Comparison of ENCODE assay signal across 8 cellular contexts in the genomic region with DNA sequence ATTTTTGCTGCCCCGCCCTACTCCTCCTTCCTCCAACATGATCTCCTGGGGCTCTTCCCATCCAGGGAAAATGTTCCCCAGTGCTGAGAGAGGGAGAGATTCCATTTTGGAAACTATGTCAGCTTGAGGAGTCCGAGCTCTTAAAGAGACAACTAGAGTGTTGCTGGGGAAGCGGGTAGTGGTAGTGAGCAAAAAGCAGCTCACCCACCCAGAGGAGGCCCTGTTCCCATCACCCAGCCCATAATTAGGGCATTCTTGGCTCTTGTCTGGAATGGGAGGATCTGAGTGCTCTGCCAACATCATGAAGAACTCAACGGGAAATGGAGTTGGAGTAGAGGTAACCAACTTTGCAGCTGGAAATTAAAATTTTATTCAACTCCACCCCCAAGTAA. TPM values are rescaled to one million over a fixed set of nuclear protein-coding genes. Genes with fewer than 3 reads are reported as not detected.
DNase-seq lines count a peak whose midpoint lies in the region; ATAC-seq and TF ChIP-seq lines count a peak whose summit lies in the region.

No MANE protein-coding gene starts in this region.

- no peaks in the 10 kb centered on the region for H3K9me3 ChIP-seq in Karpas-422 (ENCODE audit: low read length)
- no peaks in the 10 kb centered on the region for H3K9me3 ChIP-seq in ascending aorta
- H3K9me3 ChIP-seq in liver (ENCODE audit: control insufficient read depth in 4 of 4, low read length in 3 of 4) = no peaks in the 10 kb centered on the region
- no peaks in the 10 kb centered on the region for H3K9me3 ChIP-seq in subcutaneous abdominal adipose tissue (ENCODE audit: control insufficient read depth in 5 of 5, low read length in 5 of 5)

- H3K4me1 ChIP-seq in Karpas-422 (ENCODE audit: low read length) (peaks cover 42% of the 10 kb centered on the region), ascending aorta (peaks cover 40 to 57% of the 10 kb centered on the region in 2 donors), liver (ENCODE audit: control insufficient read depth in 4 of 4, insufficient read depth in 4 of 4, low read length in 3 of 4) (peaks cover 11 to 74% (median 52%) of the 10 kb centered on the region in 4 donors), subcutaneous abdominal adipose tissue (ENCODE audit: control insufficient read depth in 5 of 5, insufficient read depth in 5 of 5, low read length in 5 of 5) (peaks cover 39 to 73% (median 63%) of the 10 kb centered on the region in 5 donors)

- ATAC-seq in HG03095 (IDR thresholded peaks at IDR 0.05; ENCODE audit: unreplicated experiment) = no peak

- H3K9me2 ChIP-seq in Karpas-422 (replicated peaks; ENCODE audit: insufficient read depth, low read length) = no peaks in the 10 kb centered on the region

- no peak for DNase-seq in Karpas-422
- DNase-seq in ascending aorta (ENCODE audit: low spot score in 2 of 2) = peak in 1 of 2 donors; percentile 82
- DNase-seq in SIG-M5 (lab: John Stamatoyannopoulos, UW) = no peak
- DNase-seq in MV-4-11 (lab: John Stamatoyannopoulos, UW) = no peak
- no peak for DNase-seq in kidney tubule cell (ENCODE audit: low spot score)

- TF ChIP-seq CTCF in ascending aorta (IDR thresholded peaks at IDR 0.05) = no peak
- TF ChIP-seq CTCF in liver (IDR thresholded peaks at IDR 0.05; ENCODE audit: low read depth, low read length, missing input control) = no peak

- H2AFZ ChIP-seq in Karpas-422 (ENCODE audit: low read length) = peak overlapping the region; percentile 22; the same call in 1 of the 2 replicates

- TF ChIP-seq RAD21 in liver (IDR thresholded peaks at IDR 0.05) = no peak

- H3K79me2 ChIP-seq in Karpas-422 (ENCODE audit: low read length) = no peaks in the 10 kb centered on the region

- H3K36me3 ChIP-seq in Karpas-422 (ENCODE audit: insufficient read depth, low read length) = no peaks in the 10 kb centered on the region
- no peaks in the 10 kb centered on the region for H3K36me3 ChIP-seq in ascending aorta
- no peaks in the 10 kb centered on the region for H3K36me3 ChIP-seq in liver (ENCODE audit: control insufficient read depth in 4 of 4, insufficient read depth in 3 of 4, low read depth in 1 of 4, low read length in 3 of 4)
- no peaks in the 10 kb centered on the region for H3K36me3 ChIP-seq in subcutaneous abdominal adipose tissue (ENCODE audit: control insufficient read depth in 5 of 5, insufficient read depth in 5 of 5, low read length in 5 of 5)

- H3K9ac ChIP-seq in Karpas-422 (ENCODE audit: low read length) = peak overlapping the region; percentile 18; the same call in 1 of the 2 replicates
- peak overlapping the region; percentile 8 to 57 for H3K9ac ChIP-seq in liver (ENCODE audit: low read depth in 1 of 2, low read length in 2 of 2)
- peak overlapping the region; percentile 27 to 64 (median 56) for H3K9ac ChIP-seq in subcutaneous abdominal adipose tissue (ENCODE audit: low read length in 5 of 5)

- H3K27ac ChIP-seq in Karpas-422 (ENCODE audit: low read length) = no peak overlapping the region
- H3K27ac ChIP-seq in ascending aorta = peak overlapping the region; percentile 90 to 97
- peak overlapping the region; percentile 86 to 99 for H3K27ac ChIP-seq in liver (ENCODE audit: low read depth in 1 of 2, low read length in 2 of 2)
- peak overlapping the region; percentile 97 for H3K27ac ChIP-seq in subcutaneous abdominal adipose tissue (ENCODE audit: low read depth, low read length)

- H3K27me3 ChIP-seq in Karpas-422 (ENCODE audit: low read length) (no peaks in the 10 kb centered on the region), ascending aorta (no peaks in the 10 kb centered on the region), liver (ENCODE audit: control insufficient read depth in 4 of 4, insufficient read depth in 4 of 4, low read length in 3 of 4) (no peaks in the 10 kb centered on the region), subcutaneous abdominal adipose tissue (ENCODE audit: control insufficient read depth in 5 of 5, insufficient read depth in 4 of 5, low read length in 5 of 5) (no peaks in the 10 kb centered on the region)

- 61% methylated on average over 4 of the region's 4 CpGs for WGBS in liver

- peak overlapping the region; percentile 60 for H3K4me2 ChIP-seq in Karpas-422 (ENCODE audit: low read depth, low read length, poor library complexity, severe bottlenecking)

- intact Hi-C loops in ascending aorta (cut with DNase I) = loop anchor here (1.0 kb wide), 3 partner anchors 9 to 56 kb away; a partner anchor contains a TSS

- H4K20me1 ChIP-seq in Karpas-422 (ENCODE audit: insufficient read depth, low read depth, low read length) = no peaks in the 10 kb centered on the region

- no peak overlapping the region for H3K4me3 ChIP-seq in Karpas-422 (ENCODE audit: low read length)
- peak overlapping the region in 1 of 2 donors; percentile 14 for H3K4me3 ChIP-seq in ascending aorta
- no peak overlapping the region for H3K4me3 ChIP-seq in liver (ENCODE audit: low read depth in 1 of 3, low read length in 3 of 3)
- peak overlapping the region; percentile 15 to 75 (median 38) for H3K4me3 ChIP-seq in subcutaneous abdominal adipose tissue (ENCODE audit: low read depth in 1 of 5, low read length in 5 of 5)

TF ChIP-seq in liver, 16 proteins besides CTCF, POLR2A, EP300 and RAD21 (continues in another document):
- no peak for TF ChIP-seq SP1 (IDR thresholded peaks at IDR 0.05)
- TF ChIP-seq, protein P1, sequence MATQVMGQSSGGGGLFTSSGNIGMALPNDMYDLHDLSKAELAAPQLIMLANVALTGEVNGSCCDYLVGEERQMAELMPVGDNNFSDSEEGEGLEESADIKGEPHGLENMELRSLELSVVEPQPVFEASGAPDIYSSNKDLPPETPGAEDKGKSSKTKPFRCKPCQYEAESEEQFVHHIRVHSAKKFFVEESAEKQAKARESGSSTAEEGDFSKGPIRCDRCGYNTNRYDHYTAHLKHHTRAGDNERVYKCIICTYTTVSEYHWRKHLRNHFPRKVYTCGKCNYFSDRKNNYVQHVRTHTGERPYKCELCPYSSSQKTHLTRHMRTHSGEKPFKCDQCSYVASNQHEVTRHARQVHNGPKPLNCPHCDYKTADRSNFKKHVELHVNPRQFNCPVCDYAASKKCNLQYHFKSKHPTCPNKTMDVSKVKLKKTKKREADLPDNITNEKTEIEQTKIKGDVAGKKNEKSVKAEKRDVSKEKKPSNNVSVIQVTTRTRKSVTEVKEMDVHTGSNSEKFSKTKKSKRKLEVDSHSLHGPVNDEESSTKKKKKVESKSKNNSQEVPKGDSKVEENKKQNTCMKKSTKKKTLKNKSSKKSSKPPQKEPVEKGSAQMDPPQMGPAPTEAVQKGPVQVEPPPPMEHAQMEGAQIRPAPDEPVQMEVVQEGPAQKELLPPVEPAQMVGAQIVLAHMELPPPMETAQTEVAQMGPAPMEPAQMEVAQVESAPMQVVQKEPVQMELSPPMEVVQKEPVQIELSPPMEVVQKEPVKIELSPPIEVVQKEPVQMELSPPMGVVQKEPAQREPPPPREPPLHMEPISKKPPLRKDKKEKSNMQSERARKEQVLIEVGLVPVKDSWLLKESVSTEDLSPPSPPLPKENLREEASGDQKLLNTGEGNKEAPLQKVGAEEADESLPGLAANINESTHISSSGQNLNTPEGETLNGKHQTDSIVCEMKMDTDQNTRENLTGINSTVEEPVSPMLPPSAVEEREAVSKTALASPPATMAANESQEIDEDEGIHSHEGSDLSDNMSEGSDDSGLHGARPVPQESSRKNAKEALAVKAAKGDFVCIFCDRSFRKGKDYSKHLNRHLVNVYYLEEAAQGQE (IDR thresholded peaks at IDR 0.05) = no peak
- TF ChIP-seq FOXA2 (IDR thresholded peaks at IDR 0.05) = no peak
- TF ChIP-seq RXRA (IDR thresholded peaks at IDR 0.05) = no peak
- TF ChIP-seq YY1 (IDR thresholded peaks at IDR 0.05) = no peak
- TF ChIP-seq, protein P2, sequence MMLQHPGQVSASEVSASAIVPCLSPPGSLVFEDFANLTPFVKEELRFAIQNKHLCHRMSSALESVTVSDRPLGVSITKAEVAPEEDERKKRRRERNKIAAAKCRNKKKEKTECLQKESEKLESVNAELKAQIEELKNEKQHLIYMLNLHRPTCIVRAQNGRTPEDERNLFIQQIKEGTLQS (IDR thresholded peaks at IDR 0.05) = no peak
- TF ChIP-seq JUND (IDR thresholded peaks at IDR 0.05) = no peak
- TF ChIP-seq FOXA1 (IDR thresholded peaks at IDR 0.05) = no peak
- TF ChIP-seq TAF1 (conservative IDR thresholded peaks at IDR 0.05) = no peak
- no peak for TF ChIP-seq HNF4A (conservative IDR thresholded peaks at IDR 0.05)
- TF ChIP-seq, protein P3, sequence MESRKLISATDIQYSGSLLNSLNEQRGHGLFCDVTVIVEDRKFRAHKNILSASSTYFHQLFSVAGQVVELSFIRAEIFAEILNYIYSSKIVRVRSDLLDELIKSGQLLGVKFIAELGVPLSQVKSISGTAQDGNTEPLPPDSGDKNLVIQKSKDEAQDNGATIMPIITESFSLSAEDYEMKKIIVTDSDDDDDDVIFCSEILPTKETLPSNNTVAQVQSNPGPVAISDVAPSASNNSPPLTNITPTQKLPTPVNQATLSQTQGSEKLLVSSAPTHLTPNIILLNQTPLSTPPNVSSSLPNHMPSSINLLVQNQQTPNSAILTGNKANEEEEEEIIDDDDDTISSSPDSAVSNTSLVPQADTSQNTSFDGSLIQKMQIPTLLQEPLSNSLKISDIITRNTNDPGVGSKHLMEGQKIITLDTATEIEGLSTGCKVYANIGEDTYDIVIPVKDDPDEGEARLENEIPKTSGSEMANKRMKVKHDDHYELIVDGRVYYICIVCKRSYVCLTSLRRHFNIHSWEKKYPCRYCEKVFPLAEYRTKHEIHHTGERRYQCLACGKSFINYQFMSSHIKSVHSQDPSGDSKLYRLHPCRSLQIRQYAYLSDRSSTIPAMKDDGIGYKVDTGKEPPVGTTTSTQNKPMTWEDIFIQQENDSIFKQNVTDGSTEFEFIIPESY (IDR thresholded peaks at IDR 0.05) = no peak

RNA-seq across cellular contexts. Expression of a gene that starts 9.1 kb away (rescaled TPM):
- 48.6 and 53.2 TPM in 2 replicates for total RNA-seq in Karpas-422 (2014; rRNA removed; shearing (Covaris generic); ENCODE audit: low replicate concordance)
- total RNA-seq in ascending aorta (82.5 TPM), liver (10 to 100 TPM; 24.0 to 43.7 TPM)
- 10 to 100 TPM in 1 of 2 donors, 1 to 10 TPM in 1; 7.9 to 23.1 TPM for polyA plus RNA-seq in liver

RNA-seq across cellular contexts. Expression of a gene that starts 12.3 kb away (rescaled TPM):
- 0.65 and 0.67 TPM in 2 replicates for total RNA-seq in Karpas-422 (2014; rRNA removed; shearing (Covaris generic); ENCODE audit: low replicate concordance)
- total RNA-seq in ascending aorta (0.43 TPM), liver (1 to 10 TPM in 1 of 2 donors, under 1 TPM in 1; 0.84 to 2.3 TPM)
- 10 to 100 TPM in 1 of 2 donors, 1 to 10 TPM in 1; 8.8 to 13.7 TPM for polyA plus RNA-seq in liver

RNA-seq across cellular contexts. Expression of a gene that starts 27.6 kb away (rescaled TPM):
- total RNA-seq in Karpas-422 (2014; rRNA removed; shearing (Covaris generic); ENCODE audit: low replicate concordance) = 37.4 and 74.5 TPM in 2 replicates
- 48.9 TPM for total RNA-seq in ascending aorta
- total RNA-seq in liver = 10 to 100 TPM; 17.1 to 17.9 TPM
- polyA plus RNA-seq in liver = 10 to 100 TPM; 11.4 to 12.9 TPM

RNA-seq across cellular contexts. Expression of a gene that starts 49.9 kb away (rescaled TPM):
- total RNA-seq in Karpas-422 (2014; rRNA removed; shearing (Covaris generic); ENCODE audit: low replicate concordance) = 1.7 and 2.5 TPM in 2 replicates
- total RNA-seq in ascending aorta (35.4 TPM), liver (10 to 100 TPM in 1 of 2 donors, 1 to 10 TPM in 1; 8.5 to 10.3 TPM)
- polyA plus RNA-seq in liver = 1 to 10 TPM; 3.2 to 6.3 TPM

RNA-seq across cellular contexts. Expression of a gene that starts 58.5 kb away (rescaled TPM):
- 40.8 and 50.6 TPM in 2 replicates for total RNA-seq in Karpas-422 (2014; rRNA removed; shearing (Covaris generic); ENCODE audit: low replicate concordance)
- total RNA-seq in ascending aorta (176 TPM), liver (10 to 100 TPM; 31.0 to 37.1 TPM)
- polyA plus RNA-seq in liver = 10 to 100 TPM; 19.2 to 27.2 TPM

Comparison
In these comparisons a context has a peak if more than half of its experiments do, and no peak if none do; other contexts are left out.
1. H3K4me3 ChIP-seq: peak in subcutaneous abdominal adipose tissue (5 of 5); none in Karpas-422 (single experiment) and liver (0 of 3).
2. Peak in every context shown above with its lines, with median percentiles within 50 percentile points of each other: H3K9ac ChIP-seq.